ENCODE assay signal across 1 cellular context in genomic region chr2:27264753-27265535, GRCh38.
TF ChIP-seq lines count a peak whose summit lies in the region.

No MANE protein-coding gene starts in this region.

TF ChIP-seq in HepG2, 621 proteins besides CTCF, POLR2A, EP300 and RAD21 (continued from another document and continues in another):
- peak; percentile 93 for TF ChIP-seq PATZ1 (CRISPR knock-in tag; IDR thresholded peaks at IDR 0.05)
- peak; percentile 73 for TF ChIP-seq TEAD3 (CRISPR knock-in tag; optimal IDR thresholded peaks at IDR 0.05; ENCODE audit: borderline replicate concordance)
- TF ChIP-seq ZNF839 (CRISPR knock-in tag; IDR thresholded peaks at IDR 0.05; ENCODE audit: borderline replicate concordance) = no peak; the same call in 1 of the 2 replicates
- 0 out of 2 replicates have a peak, but pooled peaks have one; percentile 48 for TF ChIP-seq TEAD2 (CRISPR knock-in tag; IDR thresholded peaks at IDR 0.05)
- TF ChIP-seq JUND (CRISPR knock-in tag; IDR thresholded peaks at IDR 0.05) = no peak
- peak; percentile 55; the same call in 1 of the 2 replicates for TF ChIP-seq FOXO1 (CRISPR knock-in tag; IDR thresholded peaks at IDR 0.05)
- 0 out of 2 replicates have a peak, but pooled peaks have one; percentile 51 for TF ChIP-seq ZNF30 (CRISPR knock-in tag; IDR thresholded peaks at IDR 0.05)
- no peak for TF ChIP-seq SNRNP70 (IDR thresholded peaks at IDR 0.05; ENCODE audit: low read depth, low read length)
- no peak for TF ChIP-seq RARG (CRISPR knock-in tag; IDR thresholded peaks at IDR 0.05; ENCODE audit: low read depth)
- peak; percentile 88 for TF ChIP-seq YY1 (IDR thresholded peaks at IDR 0.05; ENCODE audit: insufficient read depth, insufficient replicate concordance, low read depth, low read length)
- no peak for TF ChIP-seq ZBTB1 (CRISPR knock-in tag; IDR thresholded peaks at IDR 0.05; ENCODE audit: borderline replicate concordance)
- peak; percentile 87; the same call in 1 of the 2 replicates for TF ChIP-seq ZNF891 (CRISPR knock-in tag; IDR thresholded peaks at IDR 0.05)
- TF ChIP-seq LRRFIP1 (CRISPR knock-in tag; conservative IDR thresholded peaks at IDR 0.05) = no peak
- no peak for TF ChIP-seq CERS6 (CRISPR knock-in tag; IDR thresholded peaks at IDR 0.05)
- no peak for TF ChIP-seq RNF219 (CRISPR knock-in tag; IDR thresholded peaks at IDR 0.05)
- no peak for TF ChIP-seq ESRRA (CRISPR knock-in tag; IDR thresholded peaks at IDR 0.05; ENCODE audit: low read depth)
- no peak for TF ChIP-seq PRPF4 (IDR thresholded peaks at IDR 0.05; ENCODE audit: low read depth, low read length, poor library complexity, severe bottlenecking)
- TF ChIP-seq ZNF446 (CRISPR knock-in tag; IDR thresholded peaks at IDR 0.05) = peak; percentile 94
- TF ChIP-seq ZNF737 (CRISPR knock-in tag; IDR thresholded peaks at IDR 0.05; ENCODE audit: borderline replicate concordance) = no peak
- no peak for TF ChIP-seq KDM6A (CRISPR knock-in tag; IDR thresholded peaks at IDR 0.05; ENCODE audit: low read depth)
- no peak for TF ChIP-seq ATRX (CRISPR knock-in tag; IDR thresholded peaks at IDR 0.05; ENCODE audit: borderline replicate concordance)
- TF ChIP-seq ZNF607 (CRISPR knock-in tag; IDR thresholded peaks at IDR 0.05; ENCODE audit: borderline replicate concordance) = peak; percentile 83
- no peak for TF ChIP-seq PLSCR1 (CRISPR knock-in tag; IDR thresholded peaks at IDR 0.05; ENCODE audit: borderline replicate concordance)
- TF ChIP-seq ZGPAT (CRISPR knock-in tag; IDR thresholded peaks at IDR 0.05) = peak; percentile 61; the same call in 1 of the 2 replicates
- TF ChIP-seq ZNF577 (CRISPR knock-in tag; IDR thresholded peaks at IDR 0.05; ENCODE audit: borderline replicate concordance, low read depth) = no peak
- no peak; the same call in 1 of the 2 replicates for TF ChIP-seq SP140L (CRISPR knock-in tag; IDR thresholded peaks at IDR 0.05; ENCODE audit: borderline replicate concordance)
- TF ChIP-seq ZNF770 (CRISPR knock-in tag; IDR thresholded peaks at IDR 0.05) = peak; percentile 56; the same call in 1 of the 2 replicates
- TF ChIP-seq MXD1 (CRISPR knock-in tag; IDR thresholded peaks at IDR 0.05) = peak; percentile 81
- TF ChIP-seq MTERF4 (CRISPR knock-in tag; IDR thresholded peaks at IDR 0.05) = peak; percentile 95; the same call in 1 of the 2 replicates
- TF ChIP-seq CCAR2 (optimal IDR thresholded peaks at IDR 0.05; ENCODE audit: low read depth, low read length) = no peak
- no peak for TF ChIP-seq PRDM15 (CRISPR knock-in tag; IDR thresholded peaks at IDR 0.05)
- peak; percentile 45; the same call in 1 of the 2 replicates for TF ChIP-seq ZMYM3 (CRISPR knock-in tag; IDR thresholded peaks at IDR 0.05)
- TF ChIP-seq FOXP4 (CRISPR knock-in tag; IDR thresholded peaks at IDR 0.05) = peak; percentile 59; the same call in 1 of the 2 replicates
- TF ChIP-seq HINFP (CRISPR knock-in tag; IDR thresholded peaks at IDR 0.05; ENCODE audit: low read depth) = 0 out of 2 replicates have a peak, but pooled peaks have one; percentile 25
- no peak for TF ChIP-seq HOXD1 (CRISPR knock-in tag; IDR thresholded peaks at IDR 0.05)
